In genomic region chr2:52810460-52810859, GRCh38 we compare ENCODE assay signal across 8 cellular contexts.
DNase-seq lines count a peak whose midpoint lies in the region; ATAC-seq and TF ChIP-seq lines count a peak whose summit lies in the region.

No MANE protein-coding gene starts in this region.

- peak; percentile 45 for TF ChIP-seq CTCF in GM13977 (IDR thresholded peaks at IDR 0.05; ENCODE audit: extremely low read depth, insufficient read depth, missing control alignments)
- TF ChIP-seq CTCF in KMS-11 (conservative IDR thresholded peaks at IDR 0.05; ENCODE audit: low read depth, low read length) = peak; percentile 28; the same call in 1 of the 2 replicates
- TF ChIP-seq CTCF in cardiac fibroblast (IDR thresholded peaks at IDR 0.05; ENCODE audit: low read depth, low read length) = no peak
- no peak for TF ChIP-seq CTCF in nephron progenitor cell (IDR thresholded peaks at IDR 0.05)

- H3K9me3 Mint-ChIP-seq in nephron progenitor cell = no peaks in the 10 kb centered on the region

- peak; percentile 4 for DNase-seq in GM13977 (ENCODE audit: low spot score)
- peak; percentile 41 to 43 for DNase-seq in cardiac fibroblast (ENCODE audit: low read depth in 2 of 2)
- DNase-seq in nephron progenitor cell = no peak
- DNase-seq in NCI-H1092 (lab: John Stamatoyannopoulos, UW) = no peak
- DNase-seq in activated gamma-delta T cell treated with Interleukin-2 at 50 U/mL for 16 hours = no peak
- DNase-seq in NCI-H1930 (lab: John Stamatoyannopoulos, UW) = no peak

- H3K27ac ChIP-seq in KMS-11 = no peak overlapping the region

- H2AFZ ChIP-seq in KMS-11 (ENCODE audit: low read depth) = no peak overlapping the region

- peaks cover 6% of the 10 kb centered on the region for H3K27me3 Mint-ChIP-seq in nephron progenitor cell (ENCODE audit: low read depth, poor library complexity)

- no peaks in the 10 kb centered on the region for H3K36me3 ChIP-seq in KMS-11 (ENCODE audit: insufficient read depth)

- peak overlapping the region; percentile 9 for H3K27ac Mint-ChIP-seq in nephron progenitor cell

- H3K4me1 ChIP-seq in KMS-11 (ENCODE audit: low read depth, poor library complexity, severe bottlenecking) = no peaks in the 10 kb centered on the region

- H4K20me1 ChIP-seq in KMS-11 (ENCODE audit: insufficient read depth) = no peaks in the 10 kb centered on the region

- H3K9ac ChIP-seq in KMS-11 = no peak overlapping the region

- H3K27me3 ChIP-seq in KMS-11 (ENCODE audit: insufficient read depth, low read depth) = no peaks in the 10 kb centered on the region; the same call in 1 of the 2 replicates

- H3K4me3 Mint-ChIP-seq in nephron progenitor cell = no peak overlapping the region

- H3K79me2 ChIP-seq in KMS-11 (ENCODE audit: insufficient read depth, low read depth) = no peaks in the 10 kb centered on the region

- H3K4me3 ChIP-seq in KMS-11 (IDR thresholded peaks at IDR 0.05; ENCODE audit: insufficient read depth, low read depth, low read length) (no peak overlapping the region), cardiac fibroblast (replicated peaks in 1 of 2; ENCODE audit: low read depth in 2 of 2, low read length in 2 of 2) (no peak overlapping the region)

- ATAC-seq in HG02763 (IDR thresholded peaks at IDR 0.05; ENCODE audit: unreplicated experiment) = no peak

- no peak overlapping the region for H3K4me2 ChIP-seq in KMS-11

- no peaks in the 10 kb centered on the region for H3K36me3 Mint-ChIP-seq in nephron progenitor cell (ENCODE audit: low read depth)

- in situ Hi-C loops in GM13977 (cut with MboI; ENCODE audit: low pct_unique_long_range_greater_than_20kb, low sequenced_read_pairs, unreplicated experiment) = no loop called here

- no peaks in the 10 kb centered on the region for H3K4me1 Mint-ChIP-seq in nephron progenitor cell

Comparison
In these comparisons a context has a peak if more than half of its experiments do, and no peak if none do; other contexts are left out.
1. DNase-seq: peak in GM13977 (single experiment) and cardiac fibroblast (2 of 2); none in nephron progenitor cell (single experiment), NCI-H1092 (single experiment), activated gamma-delta T cell treated with Interleukin-2 at 50 U/mL for 16 hours (single experiment) and NCI-H1930 (0 of 2).
2. CTCF ChIP-seq: peak in GM13977 (single experiment) and KMS-11 (single experiment); none in cardiac fibroblast (single experiment) and nephron progenitor cell (single experiment).